8 cellular contexts compared by ENCODE assay signal in genomic region chr21:45643021-45643980, GRCh38. TPM values are rescaled to one million over a fixed set of nuclear protein-coding genes. Genes with fewer than 3 reads are reported as not detected.
DNase-seq lines count a peak whose midpoint lies in the region; ATAC-seq and TF ChIP-seq lines count a peak whose summit lies in the region.

PCBP3 (plus strand) TSS chr21:45643725; CDS start chr21:45850086, 206,361 bp downstream.

- peak within 1 kb of the TSS; percentile 68 to 76 (median 72) for H3K4me3 Mint-ChIP-seq in CD8-positive, alpha-beta memory T cell
- H3K4me3 Mint-ChIP-seq in activated T-helper 2 cell treated with anti-CD3 and anti-CD28 coated beads, Interferon-gamma antibody, Interleukin-2, Interleukin-4, amounts not matched to agents 10 μg/mL and 5 μg/mL and 100 μg/mL, durations not matched to agents 14 hours and 24 hours and 36 hours (ENCODE audit: low read depth) = peak within 1 kb of the TSS; percentile 78
- H3K4me3 Mint-ChIP-seq in neural crest cell = peak within 1 kb of the TSS; percentile 93

- POLR2A ChIA-PET in CD8-positive, alpha-beta memory T cell (lab: Charles Lee) = no interaction called here

- H3K9me3 ChIP-seq in CD8-positive, alpha-beta memory T cell (ENCODE audit: low read length) = no peaks in the 10 kb centered on the region
- no peaks in the 10 kb centered on the region for H3K9me3 ChIP-seq in RWPE2 (ENCODE audit: severe bottlenecking)

- peaks cover 25% of the 10 kb centered on the region for H3K4me1 ChIP-seq in CD8-positive, alpha-beta memory T cell (ENCODE audit: insufficient read depth, low read length)
- H3K4me1 ChIP-seq in RWPE2 (ENCODE audit: insufficient read depth, poor library complexity, severe bottlenecking) = no peaks in the 10 kb centered on the region

- H3K9me3 Mint-ChIP-seq in CD8-positive, alpha-beta memory T cell = peaks cover 0 to 5% (median 4%) of the 10 kb centered on the region in 5 donors
- no peaks in the 10 kb centered on the region for H3K9me3 Mint-ChIP-seq in activated T-helper 2 cell treated with anti-CD3 and anti-CD28 coated beads, Interferon-gamma antibody, Interleukin-2, Interleukin-4, amounts not matched to agents 10 μg/mL and 5 μg/mL and 100 μg/mL, durations not matched to agents 14 hours and 24 hours and 36 hours
- no peaks in the 10 kb centered on the region for H3K9me3 Mint-ChIP-seq in neural crest cell

- H3K36me3 Mint-ChIP-seq in CD8-positive, alpha-beta memory T cell = peaks cover 0 to 4% (median 4%) of the 10 kb centered on the region in 3 donors
- H3K36me3 Mint-ChIP-seq in activated T-helper 2 cell treated with anti-CD3 and anti-CD28 coated beads, Interferon-gamma antibody, Interleukin-2, Interleukin-4, amounts not matched to agents 10 μg/mL and 5 μg/mL and 100 μg/mL, durations not matched to agents 14 hours and 24 hours and 36 hours (ENCODE audit: low read depth) = no peaks in the 10 kb centered on the region
- H3K36me3 Mint-ChIP-seq in neural crest cell (ENCODE audit: low read depth) = no peaks in the 10 kb centered on the region

- H3K27ac Mint-ChIP-seq in CD8-positive, alpha-beta memory T cell = peak within 1 kb of the TSS in 4 of 8 donors; percentile 32 to 61 (median 54)
- H3K27ac Mint-ChIP-seq in activated T-helper 2 cell treated with anti-CD3 and anti-CD28 coated beads, Interferon-gamma antibody, Interleukin-2, Interleukin-4, amounts not matched to agents 10 μg/mL and 5 μg/mL and 100 μg/mL, durations not matched to agents 14 hours and 24 hours and 36 hours = no peak within 1 kb of the TSS
- no peak within 1 kb of the TSS for H3K27ac Mint-ChIP-seq in neural crest cell (ENCODE audit: unreplicated experiment)

- TF ChIP-seq CTCF in RWPE2 (IDR thresholded peaks at IDR 0.05; ENCODE audit: poor library complexity, severe bottlenecking) (no peak), neural crest cell (conservative IDR thresholded peaks at IDR 0.05) (no peak)

- H3K27me3 ChIP-seq in CD8-positive, alpha-beta memory T cell (ENCODE audit: insufficient read depth, low read length, poor library complexity, severe bottlenecking) = peaks cover 21% of the 10 kb centered on the region
- peaks cover 6% of the 10 kb centered on the region for H3K27me3 ChIP-seq in RWPE2 (ENCODE audit: insufficient read depth, poor library complexity, severe bottlenecking)

- peaks cover 11 to 24% (median 21%) of the 10 kb centered on the region in 3 donors for H3K4me1 Mint-ChIP-seq in CD8-positive, alpha-beta memory T cell
- H3K4me1 Mint-ChIP-seq in activated T-helper 2 cell treated with anti-CD3 and anti-CD28 coated beads, Interferon-gamma antibody, Interleukin-2, Interleukin-4, amounts not matched to agents 10 μg/mL and 5 μg/mL and 100 μg/mL, durations not matched to agents 14 hours and 24 hours and 36 hours (ENCODE audit: low read depth) = peaks cover 13% of the 10 kb centered on the region
- peaks cover 10% of the 10 kb centered on the region for H3K4me1 Mint-ChIP-seq in neural crest cell

- H3K27me3 Mint-ChIP-seq in CD8-positive, alpha-beta memory T cell = peaks cover 42 to 46% of the 10 kb centered on the region in 2 donors
- peaks cover 8% of the 10 kb centered on the region for H3K27me3 Mint-ChIP-seq in activated T-helper 2 cell treated with anti-CD3 and anti-CD28 coated beads, Interferon-gamma antibody, Interleukin-2, Interleukin-4, amounts not matched to agents 10 μg/mL and 5 μg/mL and 100 μg/mL, durations not matched to agents 14 hours and 24 hours and 36 hours (ENCODE audit: low read depth)
- peaks cover 68% of the 10 kb centered on the region for H3K27me3 Mint-ChIP-seq in neural crest cell (ENCODE audit: low read depth)

- H3K27ac ChIP-seq in CD8-positive, alpha-beta memory T cell (ENCODE audit: low read depth, low read length) = no peak within 1 kb of the TSS
- no peak within 1 kb of the TSS for H3K27ac ChIP-seq in RWPE2 (ENCODE audit: poor library complexity, severe bottlenecking)

- peak; percentile 70 to 85 (median 76) for DNase-seq in CD8-positive, alpha-beta memory T cell
- DNase-seq in RWPE2 (ENCODE audit: low spot score) (peak; percentile 99), fibroblast of the conjunctiva (ENCODE audit: low read depth) (peak; percentile 94), neural crest cell (ENCODE audit: low read depth, low spot score) (peak; percentile 98)
- peak; percentile 92 for DNase-seq in activated T-helper 2 cell treated with anti-CD3 and anti-CD28 coated beads, Interferon-gamma antibody, Interleukin-2, Interleukin-4, amounts not matched to agents 10 μg/mL and 5 μg/mL and 100 μg/mL, durations not matched to agents 14 hours and 24 hours and 36 hours (ENCODE audit: low spot score)
- DNase-seq in stimulated activated naive CD4-positive, alpha-beta T cell treated with Interleukin-2 at 50 U/mL for 16 hours (lab: John Stamatoyannopoulos, UW) = peak; percentile 97

- no peak for TF ChIP-seq RAD21 in Ishikawa (IDR thresholded peaks at IDR 0.05; ENCODE audit: low read depth)

- TF ChIP-seq EP300 in Ishikawa (IDR thresholded peaks at IDR 0.05; ENCODE audit: borderline replicate concordance) = no peak

- ATAC-seq in GM21390 (IDR thresholded peaks at IDR 0.05; ENCODE audit: unreplicated experiment) = peak; percentile 64
- peak; percentile 80 for ATAC-seq in RWPE2 (ENCODE audit: low read depth)

- no peak within 1 kb of the TSS for H3K4me3 ChIP-seq in CD8-positive, alpha-beta memory T cell (ENCODE audit: low read length)
- H3K4me3 ChIP-seq in RWPE2 (ENCODE audit: severe bottlenecking) = peak within 1 kb of the TSS; percentile 69

- CTCF ChIA-PET in CD8-positive, alpha-beta memory T cell (lab: Charles Lee) = no interaction called here

- intact Hi-C loops in activated T-helper 2 cell treated with anti-CD3 and anti-CD28 coated beads, Interferon-gamma antibody, Interleukin-2, Interleukin-4, amounts not matched to agents 10 μg/mL and 5 μg/mL and 100 μg/mL, durations not matched to agents 14 hours and 24 hours and 36 hours (cut with micrococcal nuclease) = loop anchor here (1.0 to 10.0 kb wide), 5 partner anchors 53 to 828 kb away; partner anchors contain the start of genes POFUT2 and SUMO3

- H3K36me3 ChIP-seq in CD8-positive, alpha-beta memory T cell (ENCODE audit: insufficient read depth, low read length) = no peaks in the 10 kb centered on the region
- H3K36me3 ChIP-seq in RWPE2 (ENCODE audit: low read depth) = no peaks in the 10 kb centered on the region

TF ChIP-seq in Ishikawa, 13 proteins besides CTCF, POLR2A, EP300 and RAD21:
- TF ChIP-seq NFIC (IDR thresholded peaks at IDR 0.05) (no peak), ZBTB7A (IDR thresholded peaks at IDR 0.05; ENCODE audit: low read depth) (no peak), MAX (IDR thresholded peaks at IDR 0.05) (no peak), USF1 (IDR thresholded peaks at IDR 0.05) (no peak), TAF1 (IDR thresholded peaks at IDR 0.05; ENCODE audit: low read depth) (peak; percentile 33; the same call in 1 of the 2 replicates), YY1 (IDR thresholded peaks at IDR 0.05; ENCODE audit: low read depth) (no peak), CREB1 (IDR thresholded peaks at IDR 0.05; ENCODE audit: low read depth) (no peak)

RNA-seq across cellular contexts. Expression of gene PCBP3, which starts in this region (rescaled TPM):
- total RNA-seq in CD8-positive, alpha-beta memory T cell = under 1 TPM; 0.31 to 0.35 TPM
- 0.38 TPM for polyA plus RNA-seq in CD8-positive, alpha-beta memory T cell
- total RNA-seq in activated T-helper 2 cell treated with anti-CD3 and anti-CD28 coated beads, Interferon-gamma antibody, Interleukin-2, Interleukin-4, amounts not matched to agents 10 μg/mL and 5 μg/mL and 100 μg/mL, durations not matched to agents 14 hours and 24 hours and 36 hours = 6.9 and 8.2 TPM in 2 replicates
- total RNA-seq in neural crest cell = 5.1 and 5.6 TPM in 2 replicates

Comparison
In these comparisons a context has a peak if more than half of its experiments do, and no peak if none do; other contexts are left out.
1. Peak in DNase-seq in CD8-positive, alpha-beta memory T cell; RNA of the gene not detected or under 1 TPM.